ENCODE assay signal across 1 cellular context in genomic region chr17:50205931-50206505, GRCh38.
TF ChIP-seq lines count a peak whose summit lies in the region.

No MANE protein-coding gene starts in this region.

TF ChIP-seq in K562, 482 proteins besides CTCF, POLR2A, EP300 and RAD21:
- TF ChIP-seq PHB2 (IDR thresholded peaks at IDR 0.05; ENCODE audit: low read depth) (no peak), CGGBP1 (CRISPR knock-in tag; IDR thresholded peaks at IDR 0.05) (no peak), ZNF707 (CRISPR knock-in tag; conservative IDR thresholded peaks at IDR 0.05) (no peak), ZNF41 (CRISPR knock-in tag; conservative IDR thresholded peaks at IDR 0.05) (no peak), KAT2B (IDR thresholded peaks at IDR 0.05; ENCODE audit: low read depth, low read length) (no peak), TCF7 (IDR thresholded peaks at IDR 0.05; ENCODE audit: borderline replicate concordance) (no peak), CHCHD3 (CRISPR knock-in tag; IDR thresholded peaks at IDR 0.05) (no peak), HBP1 (CRISPR knock-in tag; IDR thresholded peaks at IDR 0.05) (no peak)
